35 cellular contexts compared by ENCODE assay signal in genomic region chr4:77505958-77506319, GRCh38.
"Had no signal": no experiment of that assay in that cellular context is flagged by ENCODE, and none has a peak within 500 bp of the region (broad histone marks: within the 10 kb centered on the region; RNA-seq: fewer than 3 reads in every experiment).

No MANE protein-coding gene starts in this region.

- H3K4me3 ChIP-seq: MG63 had no signal

- H3K27me3 ChIP-seq: MG63 had no signal

- DNase-seq: Karpas-422, Kasumi-1, MG63, MM.1S, MV-4-11, NCI-H1048, NCI-H1092, NCI-H1092 treated with DMSO at 0.1 percent for 48 hours, NCI-H1105, NCI-H1105 treated with DMSO at 0.1 percent for 48 hours, NCI-H1417, NCI-H1417 treated with DMSO at 0.1 percent for 48 hours, NCI-H1436, NCI-H1436 treated with DMSO at 0.1 percent for 48 hours, NCI-H146, NCI-H1694, NCI-H1694 treated with DMSO at 0.1 percent for 48 hours, NCI-H187, NCI-H187 treated with DMSO at 0.1 percent for 48 hours, NCI-H1930, NCI-H2029, NCI-H2029 treated with DMSO at 0.1 percent for 48 hours, NCI-H2081, NCI-H2081 treated with DMSO at 0.1 percent for 48 hours, NCI-H2107, NCI-H2171, NCI-H2171 treated with DMSO at 0.1 percent for 48 hours, NCI-H2227 treated with DMSO at 0.1 percent for 48 hours, NCI-H226, NCI-H345, NCI-H446, NCI-H446 treated with DMSO at 0.1 percent for 48 hours, NCI-H510A, NCI-H510A treated with DMSO at 0.1 percent for 48 hours, NCI-H524 had no signal

- H3K9me3 ChIP-seq: MG63 had no signal

- H3K36me3 ChIP-seq: MG63 had no signal
